Comparison of ENCODE assay signal across 29 cellular contexts in genomic region chr1:47926461-47926999, GRCh38.
DNase-seq lines count a peak whose midpoint lies in the region; ATAC-seq, FAIRE-seq and TF ChIP-seq lines count a peak whose summit lies in the region.
"Had no signal": no experiment of that assay in that cellular context is flagged by ENCODE, and none has a peak within 500 bp of the region (broad histone marks: within the 10 kb centered on the region; RNA-seq: fewer than 3 reads in every experiment).

No MANE protein-coding gene starts in this region.

- peak; percentile 86 for FAIRE-seq in keratinocyte (lab: Jason Lieb, UNC)
- FAIRE-seq: G401.6 had no signal

- no peak for TF ChIP-seq CTCF in right atrium auricular region (IDR thresholded peaks at IDR 0.05)
- TF ChIP-seq CTCF in keratinocyte (optimal IDR thresholded peaks at IDR 0.05 in 1 of 3, IDR thresholded peaks at IDR 0.05 in 1 of 3, conservative IDR thresholded peaks at IDR 0.05 in 1 of 3; ENCODE audit: extremely low read depth in 1 of 3, insufficient read depth in 2 of 3, low read length in 3 of 3): no peak

- H3K4me1 ChIP-seq in right cardiac atrium (ENCODE audit: control insufficient read depth, insufficient read depth, low read length): peaks cover 9% of the 10 kb centered on the region
- H3K4me1 ChIP-seq in right atrium auricular region: peaks cover 0 to 22% of the 10 kb centered on the region in 2 donors
- peaks cover 6% of the 10 kb centered on the region for H3K4me1 ChIP-seq in keratinocyte (ENCODE audit: control insufficient read depth, extremely low read depth, insufficient read depth, low read length)
- H3K4me1 ChIP-seq in aorta (ENCODE audit: control insufficient read depth in 1 of 2, insufficient read depth in 2 of 2, low read length in 2 of 2): peaks cover 0 to 11% of the 10 kb centered on the region in 2 donors
- H3K4me1 ChIP-seq: Caco-2, HAP-1 had no signal

- WGBS in right cardiac atrium: 43% methylated on average over 2 of the region's 2 CpGs
- 38 to 42% methylated on average over 2 of the region's 2 CpGs for WGBS in aorta, 2 donors

- no peak overlapping the region for H3K9ac ChIP-seq in keratinocyte (ENCODE audit: control insufficient read depth, extremely low read depth, insufficient read depth, low read length)
- H3K9ac ChIP-seq: GM23248 had no signal

- no peak overlapping the region for H3K4me2 ChIP-seq in keratinocyte (ENCODE audit: control insufficient read depth, extremely low read depth, insufficient read depth, low read depth, low read length)

- dilution Hi-C loops in keratinocyte (cut with MboI; ENCODE audit: extremely low pct_ligation_motif_present, low sequenced_read_pairs): no loop called here

- no peak overlapping the region for H3K27ac Mint-ChIP-seq in naive thymus-derived CD8-positive, alpha-beta T cell
- H3K27ac Mint-ChIP-seq: CD8-positive, alpha-beta T cell; HFFc6 had no signal

- H3K27me3 Mint-ChIP-seq in naive thymus-derived CD8-positive, alpha-beta T cell: peaks cover 4 to 23% (median 5%) of the 10 kb centered on the region in 5 donors

- H3K9me1 ChIP-seq in keratinocyte (ENCODE audit: control insufficient read depth, extremely low read depth, insufficient read depth, low read length): no peaks in the 10 kb centered on the region

- H3K27me3 ChIP-seq in right cardiac atrium (ENCODE audit: control insufficient read depth, insufficient read depth) (no peaks in the 10 kb centered on the region), right atrium auricular region (no peaks in the 10 kb centered on the region), keratinocyte (ENCODE audit: control insufficient read depth, extremely low read depth, insufficient read depth, low read length) (no peaks in the 10 kb centered on the region), aorta (ENCODE audit: control insufficient read depth in 1 of 2, insufficient read depth in 2 of 2, low read length in 1 of 2) (no peaks in the 10 kb centered on the region)

- no peak overlapping the region for H3K4me3 Mint-ChIP-seq in naive thymus-derived CD8-positive, alpha-beta T cell
- H3K4me3 Mint-ChIP-seq: CD8-positive, alpha-beta T cell; HFFc6 had no signal

- no peak overlapping the region for H3K4me3 ChIP-seq in right cardiac atrium (ENCODE audit: low read length)
- no peak overlapping the region for H3K4me3 ChIP-seq in right atrium auricular region
- no peak overlapping the region for H3K4me3 ChIP-seq in keratinocyte (ENCODE audit: control insufficient read depth in 2 of 3, extremely low read depth in 1 of 3, insufficient read depth in 2 of 3, low read depth in 1 of 3, low read length in 3 of 3)
- no peak overlapping the region for H3K4me3 ChIP-seq in aorta (ENCODE audit: low read length in 2 of 2)
- H3K4me3 ChIP-seq: GM23248, HAP-1 had no signal

- H3K27ac ChIP-seq in right cardiac atrium (ENCODE audit: low read length) (no peak overlapping the region), right atrium auricular region (no peak overlapping the region), keratinocyte (ENCODE audit: control insufficient read depth, insufficient read depth, low read length) (no peak overlapping the region), aorta (ENCODE audit: low read depth in 1 of 2, low read length in 2 of 2) (peak overlapping the region in 1 of 2 donors; percentile 19)
- H3K27ac ChIP-seq: GM23248 had no signal

- POLR2A ChIA-PET in naive thymus-derived CD8-positive, alpha-beta T cell (lab: Charles Lee): no interaction called here

- no peaks in the 10 kb centered on the region for H3K79me2 ChIP-seq in keratinocyte (ENCODE audit: control insufficient read depth, insufficient read depth, low read length)

- peaks cover 0 to 3% (median 0%) of the 10 kb centered on the region in 4 donors for H3K4me1 Mint-ChIP-seq in naive thymus-derived CD8-positive, alpha-beta T cell

- H3K9me3 ChIP-seq in right cardiac atrium (ENCODE audit: control insufficient read depth, low read length) (no peaks in the 10 kb centered on the region), right atrium auricular region (no peaks in the 10 kb centered on the region), keratinocyte (ENCODE audit: control insufficient read depth, low read depth, low read length) (no peaks in the 10 kb centered on the region), aorta (ENCODE audit: control insufficient read depth, low read length) (no peaks in the 10 kb centered on the region)
- H3K9me3 ChIP-seq: Caco-2, HAP-1 had no signal

- intact Hi-C loops in right cardiac atrium (cut with DNase I) (no loop called here), aorta (cut with DNase I) (no loop called here)

- no peaks in the 10 kb centered on the region for H4K20me1 ChIP-seq in keratinocyte (ENCODE audit: control insufficient read depth, extremely low read depth, insufficient read depth, low read length)

- peak; percentile 14 to 35 for ATAC-seq in right cardiac atrium
- ATAC-seq in aorta (ENCODE audit: low FRiP score): peak; percentile 42
- ATAC-seq in naive thymus-derived CD8-positive, alpha-beta T cell: no peak
- no peak for ATAC-seq in HG03025 (IDR thresholded peaks at IDR 0.05; ENCODE audit: low FRiP score, unreplicated experiment)
- ATAC-seq: CD8-positive, alpha-beta T cell had no signal

- no peak overlapping the region for H2AFZ ChIP-seq in keratinocyte (ENCODE audit: control insufficient read depth, low read length)
- H2AFZ ChIP-seq: GM23248 had no signal

- H3K9me3 Mint-ChIP-seq in naive thymus-derived CD8-positive, alpha-beta T cell: no peaks in the 10 kb centered on the region
- H3K9me3 Mint-ChIP-seq: CD8-positive, alpha-beta T cell had no signal

- no peak for DNase-seq in right cardiac atrium
- DNase-seq in right atrium auricular region (ENCODE audit: low spot score): no peak
- peak; percentile 8 for DNase-seq in NCI-H69 (lab: John Stamatoyannopoulos, UW)
- no peak for DNase-seq in keratinocyte (ENCODE audit: low read depth, low spot score)
- DNase-seq in aorta: no peak
- DNase-seq in naive thymus-derived CD8-positive, alpha-beta T cell: no peak
- no peak for DNase-seq in NCI-H2081 (lab: John Stamatoyannopoulos, UW)
- DNase-seq: C1 segment of cervical spinal cord; Caco-2; CD8-positive, alpha-beta T cell; DMS 273 treated with DMSO at 0.1 percent for 48 hours; GM23248; HFFc6; IMR-90; KG1; NCI-H1048; NCI-H1417 treated with DMSO at 0.1 percent for 48 hours; NCI-H1694 treated with DMSO at 0.1 percent for 48 hours; NCI-H2081 treated with DMSO at 0.1 percent for 48 hours; NCI-H2171; NCI-H345; NCI-H510A treated with DMSO at 0.1 percent for 48 hours; NCI-H748 treated with DMSO at 0.1 percent for 48 hours; NK-92 treated with Interleukin-12 subunit alpha and Interleukin-12 subunit beta, amount 100 ng/mL, for 24 hours; RPMI8226; SHP77 had no signal

- no peaks in the 10 kb centered on the region for H3K36me3 ChIP-seq in right atrium auricular region
- H3K36me3 ChIP-seq in keratinocyte (ENCODE audit: control insufficient read depth in 2 of 2, extremely low read depth in 1 of 2, insufficient read depth in 2 of 2, low read length in 2 of 2): no peaks in the 10 kb centered on the region
- no peaks in the 10 kb centered on the region for H3K36me3 ChIP-seq in aorta (ENCODE audit: control insufficient read depth in 1 of 2, insufficient read depth in 2 of 2, low read length in 1 of 2)
- H3K36me3 ChIP-seq: HAP-1 had no signal

- no peaks in the 10 kb centered on the region for H3K36me3 Mint-ChIP-seq in naive thymus-derived CD8-positive, alpha-beta T cell
- H3K36me3 Mint-ChIP-seq: CD8-positive, alpha-beta T cell had no signal

Comparison
In these comparisons a context has a peak if more than half of its experiments do, and no peak if none do; other contexts are left out.
1. ATAC-seq: peak in right cardiac atrium (2 of 2) and aorta (single experiment); none in naive thymus-derived CD8-positive, alpha-beta T cell (0 of 2) and HG03025 (single experiment).